8 cellular contexts compared by ENCODE assay signal in genomic region chrX:123731258-123731986, GRCh38. TPM values are rescaled to one million over a fixed set of nuclear protein-coding genes. Genes with fewer than 3 reads are reported as not detected.
DNase-seq lines count a peak whose midpoint lies in the region; ATAC-seq and TF ChIP-seq lines count a peak whose summit lies in the region.

No MANE protein-coding gene starts in this region.

- DNase-seq in Ammon's horn (ENCODE audit: low spot score): peak; percentile 4
- peak; percentile 11 for DNase-seq in HPDE6-E6E7 (ENCODE audit: extremely low spot score)
- DNase-seq in activated CD4-positive, alpha-beta T cell treated with anti-CD3 and anti-CD28 coated beads, Interleukin-2, amount 50 U/mL, for 48 hours: peak; percentile 28 to 30
- DNase-seq in retina: peak; percentile 3

- H3K9me3 ChIP-seq in gastroesophageal sphincter: no peaks in the 10 kb centered on the region

- TF ChIP-seq EP300 in gastroesophageal sphincter (IDR thresholded peaks at IDR 0.05): no peak

- peak overlapping the region; percentile 76 to 90 for H3K4me3 ChIP-seq in gastroesophageal sphincter

- H3K4me1 ChIP-seq in gastroesophageal sphincter: peaks cover 0 to 37% (median 7%) of the 10 kb centered on the region in 3 donors

- no peaks in the 10 kb centered on the region for H3K27me3 ChIP-seq in gastroesophageal sphincter

- no peak for TF ChIP-seq CTCF in gastroesophageal sphincter (IDR thresholded peaks at IDR 0.05)

- 20 to 35% methylated on average over 4 to 16 of the region's 16 CpGs for WGBS in gastroesophageal sphincter (ENCODE audit: low coverage in 1 of 2), 2 donors

- ATAC-seq in gastroesophageal sphincter (no peak), GM19467 (IDR thresholded peaks at IDR 0.05; ENCODE audit: unreplicated experiment) (no peak), HG03280 (IDR thresholded peaks at IDR 0.05; ENCODE audit: unreplicated experiment) (no peak), GM19395 (IDR thresholded peaks at IDR 0.05; ENCODE audit: unreplicated experiment) (no peak)

- no peak for TF ChIP-seq POLR2A in gastroesophageal sphincter (IDR thresholded peaks at IDR 0.05)

- H3K27ac ChIP-seq in gastroesophageal sphincter: peak overlapping the region; percentile 72 to 87 (median 84)

- H3K36me3 ChIP-seq in gastroesophageal sphincter: no peaks in the 10 kb centered on the region

RNA-seq across cellular contexts. Expression of gene THOC2, which starts 1.4 kb away (rescaled TPM):
- total RNA-seq in gastroesophageal sphincter: 100 to 1,000 TPM in 3 of 4 donors, 10 to 100 TPM in 1; 84.5 to 139 (median 123) TPM
